ENCODE assay signal across 27 cellular contexts in genomic region chr5:31736127-31736526, GRCh38.
"Had no signal": no experiment of that assay in that cellular context is flagged by ENCODE, and none has a peak within 500 bp of the region (broad histone marks: within the 10 kb centered on the region; RNA-seq: fewer than 3 reads in every experiment).

No MANE protein-coding gene starts in this region.

- H3K27me3 Mint-ChIP-seq: dendritic cell treated with granulocyte-macrophage colony-stimulating factor and Interleukin-4, amounts not matched to agents 40 ng/mL and 50 ng/mL, for 4 days had no signal

- H3K4me1 ChIP-seq: colonic mucosa, esophagus squamous epithelium, gastroesophageal sphincter had no signal

- H3K79me2 ChIP-seq: hepatocyte had no signal

- H3K9me3 Mint-ChIP-seq: dendritic cell treated with granulocyte-macrophage colony-stimulating factor and Interleukin-4, amounts not matched to agents 40 ng/mL and 50 ng/mL, for 4 days had no signal

- H3K27me3 ChIP-seq: colonic mucosa, dorsolateral prefrontal cortex, esophagus muscularis mucosa, esophagus squamous epithelium, gastrocnemius medialis, gastroesophageal sphincter, heart left ventricle, heart right ventricle, hepatocyte had no signal

- H3K4me3 Mint-ChIP-seq: dendritic cell treated with granulocyte-macrophage colony-stimulating factor and Interleukin-4, amounts not matched to agents 40 ng/mL and 50 ng/mL, for 4 days; endodermal cell had no signal

- H3K4me3 ChIP-seq: colonic mucosa, coronary artery, dorsolateral prefrontal cortex, esophagus muscularis mucosa, esophagus squamous epithelium, gastrocnemius medialis, gastroesophageal sphincter, heart left ventricle, heart right ventricle, hepatocyte had no signal

- H3K27ac Mint-ChIP-seq: dendritic cell treated with granulocyte-macrophage colony-stimulating factor and Interleukin-4, amounts not matched to agents 40 ng/mL and 50 ng/mL, for 4 days; endodermal cell had no signal

- DNase-seq: colonic mucosa; cortex of kidney; dermis blood vessel endothelial cell; dorsolateral prefrontal cortex; effector CD4-positive, alpha-beta T cell; effector CD8-positive, alpha-beta T cell; effector memory CD4-positive, alpha-beta T cell; endodermal cell; erythroblast; esophagus squamous epithelium; foreskin fibroblast; foreskin melanocyte; gastrocnemius medialis; glutamatergic neuron; heart left ventricle; heart right ventricle had no signal

- H2AFZ ChIP-seq: hepatocyte had no signal

- H3K27ac ChIP-seq: colonic mucosa, coronary artery, epithelial cell of prostate, esophagus muscularis mucosa, esophagus squamous epithelium, gastrocnemius medialis, gastroesophageal sphincter, heart left ventricle, heart right ventricle, hepatocyte had no signal

- H3K9me3 ChIP-seq: colonic mucosa, esophagus squamous epithelium, gastrocnemius medialis had no signal

- H3K36me3 ChIP-seq: colonic mucosa, esophagus muscularis mucosa, esophagus squamous epithelium, gastrocnemius medialis, gastroesophageal sphincter, heart left ventricle, heart right ventricle had no signal

- ATAC-seq: esophagus mucosa, gastrocnemius medialis, gastroesophageal sphincter, heart left ventricle, heart right ventricle had no signal

- H3K4me2 ChIP-seq: hepatocyte had no signal

- FAIRE-seq: colon, endometrium, endothelial cell of umbilical vein, frontal cortex had no signal
